ENCODE assay signal across 8 cellular contexts in the genomic region with DNA sequence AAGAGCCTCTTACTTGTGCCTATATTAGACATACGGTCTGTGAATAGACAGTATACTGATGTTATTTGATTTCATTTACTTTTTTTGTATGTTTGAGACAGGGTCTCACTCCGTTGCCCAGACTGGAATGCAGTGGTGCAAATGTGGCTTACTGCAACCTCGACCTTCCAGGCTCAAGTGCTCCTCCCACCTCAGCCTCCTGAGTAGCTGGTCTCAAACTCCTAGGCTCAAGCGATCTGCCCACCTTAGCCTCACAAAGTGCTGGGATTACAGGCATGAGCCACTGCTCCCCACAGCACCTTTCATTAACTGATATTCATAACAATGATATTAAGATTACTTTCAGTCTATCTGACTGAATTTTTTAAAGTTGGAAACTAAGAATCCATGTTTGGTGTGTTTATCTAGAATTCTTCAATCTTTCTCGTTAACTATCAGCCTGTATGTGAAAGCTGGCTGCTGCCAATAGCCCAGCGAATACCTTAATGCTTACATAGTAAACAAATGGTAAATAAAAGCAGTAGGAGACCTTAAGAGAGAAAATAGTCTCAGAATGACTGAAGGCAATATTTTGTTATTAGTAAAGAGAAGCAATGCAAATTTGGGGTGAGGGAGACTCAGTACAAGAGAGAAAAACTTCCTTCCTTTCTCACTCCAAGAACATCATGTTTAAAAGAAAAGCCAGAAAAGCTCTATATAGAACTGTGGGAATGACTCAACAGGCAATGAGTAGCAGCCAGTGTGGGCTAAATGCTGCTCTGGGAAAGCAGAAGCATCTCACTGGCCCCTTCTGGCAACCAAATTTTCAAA.
DNase-seq lines count a peak whose midpoint lies in the region; ATAC-seq and TF ChIP-seq lines count a peak whose summit lies in the region.

No MANE protein-coding gene starts in this region.

- H3K36me3 Mint-ChIP-seq in mesothelial cell of epicardium: peaks cover 4% of the 10 kb centered on the region

- H3K4me3 ChIP-seq in GM12864 (ENCODE audit: low read depth, low read length): peak overlapping the region; percentile 37
- no peak overlapping the region for H3K4me3 ChIP-seq in cardiac fibroblast (replicated peaks in 1 of 2; ENCODE audit: low read depth in 2 of 2, low read length in 2 of 2)

- H3K27ac Mint-ChIP-seq in mesothelial cell of epicardium: peak overlapping the region; percentile 98

- H3K9me3 Mint-ChIP-seq in mesothelial cell of epicardium: no peaks in the 10 kb centered on the region

- no peak for TF ChIP-seq CTCF in GM12864 (IDR thresholded peaks at IDR 0.05; ENCODE audit: low read depth, low read length, missing control alignments)
- no peak for TF ChIP-seq CTCF in cardiac fibroblast (IDR thresholded peaks at IDR 0.05; ENCODE audit: low read depth, low read length)
- TF ChIP-seq CTCF in mesothelial cell of epicardium (IDR thresholded peaks at IDR 0.05; ENCODE audit: unreplicated experiment): no peak

- no peak for ATAC-seq in HG03196 (IDR thresholded peaks at IDR 0.05; ENCODE audit: unreplicated experiment)

- H3K4me3 Mint-ChIP-seq in mesothelial cell of epicardium: peak overlapping the region; percentile 69

- H3K4me1 Mint-ChIP-seq in mesothelial cell of epicardium: peaks cover 52% of the 10 kb centered on the region

- DNase-seq in GM12864 (ENCODE audit: low read depth) (no peak), NAMALWA (ENCODE audit: low spot score) (peak; percentile 20), cardiac fibroblast (ENCODE audit: low read depth in 2 of 2) (peak; percentile 57 to 71), mesothelial cell of epicardium (ENCODE audit: low spot score in 2 of 2, unreplicated experiment in 2 of 2) (no peak), NCI-H524 treated with DMSO at 0.1 percent for 48 hours (lab: John Stamatoyannopoulos, UW) (no peak), DMS79 treated with DMSO at 0.1 percent for 48 hours (lab: John Stamatoyannopoulos, UW) (no peak), OCI-M2 (lab: John Stamatoyannopoulos, UW; ENCODE audit: unreplicated experiment) (no peak)

- no peaks in the 10 kb centered on the region for H3K27me3 Mint-ChIP-seq in mesothelial cell of epicardium (ENCODE audit: low read depth)

Comparison
In these comparisons a context has a peak if more than half of its experiments do, and no peak if none do; other contexts are left out.
1. DNase-seq: peak in NAMALWA (single experiment) and cardiac fibroblast (2 of 2); none in GM12864 (single experiment), mesothelial cell of epicardium (0 of 2), NCI-H524 treated with DMSO at 0.1 percent for 48 hours (single experiment), DMS79 treated with DMSO at 0.1 percent for 48 hours (single experiment) and OCI-M2 (single experiment).